Comparison of ENCODE assay signal across 1 cellular context in the genomic region with DNA sequence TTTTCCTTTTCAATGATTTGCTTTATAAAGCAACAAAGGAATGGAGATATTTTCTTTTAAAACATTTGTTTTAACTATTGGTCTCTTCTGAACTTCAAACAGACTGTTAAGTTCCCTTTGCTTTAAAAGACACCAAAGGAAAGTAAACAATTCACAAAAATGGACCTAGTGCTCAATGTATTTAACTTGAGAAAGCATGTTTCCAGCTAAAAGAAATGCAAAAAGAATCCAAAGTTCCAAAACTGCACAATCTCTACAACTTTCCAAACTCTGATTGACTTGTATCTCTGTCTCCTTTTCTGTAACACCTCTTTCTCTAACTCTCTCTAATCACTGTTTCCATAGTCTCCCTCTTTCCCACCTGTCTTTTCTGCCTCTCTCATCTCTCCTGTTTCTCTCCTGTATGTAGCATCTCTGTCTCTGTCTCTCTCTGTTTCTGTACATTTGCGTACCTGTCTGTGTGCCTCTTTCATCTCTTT.
A peak's percentile ranks its signal among the peaks of the same experiment; 100 is the strongest.
TF ChIP-seq lines count a peak whose summit lies in the region.

No MANE protein-coding gene starts in this region.

TF ChIP-seq in HepG2, 621 proteins besides CTCF, POLR2A, EP300 and RAD21 (continued from another document and continues in another):
- TF ChIP-seq, protein P1, sequence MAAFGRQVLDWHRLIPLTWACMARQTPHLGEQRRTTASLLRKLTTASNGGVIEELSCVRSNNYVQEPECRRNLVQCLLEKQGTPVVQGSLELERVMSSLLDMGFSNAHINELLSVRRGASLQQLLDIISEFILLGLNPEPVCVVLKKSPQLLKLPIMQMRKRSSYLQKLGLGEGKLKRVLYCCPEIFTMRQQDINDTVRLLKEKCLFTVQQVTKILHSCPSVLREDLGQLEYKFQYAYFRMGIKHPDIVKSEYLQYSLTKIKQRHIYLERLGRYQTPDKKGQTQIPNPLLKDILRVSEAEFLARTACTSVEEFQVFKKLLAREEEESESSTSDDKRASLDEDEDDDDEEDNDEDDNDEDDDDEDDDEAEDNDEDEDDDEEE (CRISPR knock-in tag; IDR thresholded peaks at IDR 0.05), result no peak
- TF ChIP-seq, protein P2, sequence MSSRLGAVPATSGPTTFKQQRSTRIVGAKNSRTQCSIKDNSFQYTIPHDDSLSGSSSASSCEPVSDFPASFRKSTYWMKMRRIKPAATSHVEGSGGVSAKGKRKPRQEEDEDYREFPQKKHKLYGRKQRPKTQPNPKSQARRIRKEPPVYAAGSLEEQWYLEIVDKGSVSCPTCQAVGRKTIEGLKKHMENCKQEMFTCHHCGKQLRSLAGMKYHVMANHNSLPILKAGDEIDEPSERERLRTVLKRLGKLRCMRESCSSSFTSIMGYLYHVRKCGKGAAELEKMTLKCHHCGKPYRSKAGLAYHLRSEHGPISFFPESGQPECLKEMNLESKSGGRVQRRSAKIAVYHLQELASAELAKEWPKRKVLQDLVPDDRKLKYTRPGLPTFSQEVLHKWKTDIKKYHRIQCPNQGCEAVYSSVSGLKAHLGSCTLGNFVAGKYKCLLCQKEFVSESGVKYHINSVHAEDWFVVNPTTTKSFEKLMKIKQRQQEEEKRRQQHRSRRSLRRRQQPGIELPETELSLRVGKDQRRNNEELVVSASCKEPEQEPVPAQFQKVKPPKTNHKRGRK (CRISPR knock-in tag; IDR thresholded peaks at IDR 0.05), result peak; percentile 92
- TF ChIP-seq HNRNPUL1 (IDR thresholded peaks at IDR 0.05; ENCODE audit: low read depth, low read length) (no peak), RELA (CRISPR knock-in tag; IDR thresholded peaks at IDR 0.05) (no peak), MTA3 (CRISPR knock-in tag; IDR thresholded peaks at IDR 0.05) (no peak), TOE1 (CRISPR knock-in tag; IDR thresholded peaks at IDR 0.05) (no peak), SNAPC2 (CRISPR knock-in tag; IDR thresholded peaks at IDR 0.05) (no peak), ZNF20 (CRISPR knock-in tag; IDR thresholded peaks at IDR 0.05) (no peak), SRF (IDR thresholded peaks at IDR 0.05; ENCODE audit: low read depth, low read length) (no peak), HNRNPL (IDR thresholded peaks at IDR 0.05; ENCODE audit: low read depth, low read length) (no peak), NFKB2 (CRISPR knock-in tag; IDR thresholded peaks at IDR 0.05; ENCODE audit: borderline replicate concordance) (no peak), ZNF83 (CRISPR knock-in tag; IDR thresholded peaks at IDR 0.05; ENCODE audit: borderline replicate concordance) (no peak), DNMT3B (CRISPR knock-in tag; conservative IDR thresholded peaks at IDR 0.05) (no peak), GZF1 (CRISPR knock-in tag; IDR thresholded peaks at IDR 0.05) (no peak), SIX4 (CRISPR knock-in tag; IDR thresholded peaks at IDR 0.05) (0 out of 2 replicates have a peak, but pooled peaks have one; percentile 23), ZNF30 (CRISPR knock-in tag; IDR thresholded peaks at IDR 0.05) (no peak), NR2F2 (IDR thresholded peaks at IDR 0.05; ENCODE audit: borderline replicate concordance, low read depth) (no peak), HNF4A (CRISPR knock-in tag; IDR thresholded peaks at IDR 0.05) (peak; percentile 72), POGZ (CRISPR knock-in tag; IDR thresholded peaks at IDR 0.05) (peak; percentile 36; the same call in 1 of the 2 replicates), TBX2 (CRISPR knock-in tag; IDR thresholded peaks at IDR 0.05; ENCODE audit: borderline replicate concordance) (0 out of 2 replicates have a peak, but pooled peaks have one; percentile 34), NRL (CRISPR knock-in tag; IDR thresholded peaks at IDR 0.05; ENCODE audit: borderline replicate concordance) (no peak), KLF15 (CRISPR knock-in tag; IDR thresholded peaks at IDR 0.05; ENCODE audit: borderline replicate concordance) (no peak), ZNF382 (CRISPR knock-in tag; IDR thresholded peaks at IDR 0.05; ENCODE audit: borderline replicate concordance) (no peak), ZNF101 (CRISPR knock-in tag; IDR thresholded peaks at IDR 0.05; ENCODE audit: borderline replicate concordance, low read depth) (no peak), ZNF678 (CRISPR knock-in tag; IDR thresholded peaks at IDR 0.05) (no peak), SMAD9 (CRISPR knock-in tag; IDR thresholded peaks at IDR 0.05) (no peak), TCF7 (IDR thresholded peaks at IDR 0.05; ENCODE audit: low read depth) (peak; percentile 86; the same call in 1 of the 2 replicates), GABPA (IDR thresholded peaks at IDR 0.05; ENCODE audit: low read depth, low read length) (no peak), GABPA (CRISPR knock-in tag; IDR thresholded peaks at IDR 0.05; ENCODE audit: low read depth) (no peak), ZNF652 (CRISPR knock-in tag; IDR thresholded peaks at IDR 0.05; ENCODE audit: borderline replicate concordance, low read depth) (no peak), ZKSCAN1 (IDR thresholded peaks at IDR 0.05; ENCODE audit: low read length) (no peak), RCOR2 (CRISPR knock-in tag; IDR thresholded peaks at IDR 0.05) (peak; percentile 41; the same call in 1 of the 2 replicates), HMGA1 (CRISPR knock-in tag; conservative IDR thresholded peaks at IDR 0.05) (no peak), ZNF24 (IDR thresholded peaks at IDR 0.05) (no peak), FOXA3 (CRISPR knock-in tag; IDR thresholded peaks at IDR 0.05) (peak; percentile 75), PITX1 (CRISPR knock-in tag; IDR thresholded peaks at IDR 0.05) (0 out of 2 replicates have a peak, but pooled peaks have one; percentile 18), SP140L (CRISPR knock-in tag; IDR thresholded peaks at IDR 0.05; ENCODE audit: borderline replicate concordance) (0 out of 2 replicates have a peak, but pooled peaks have one; percentile 5), GFI1 (CRISPR knock-in tag; IDR thresholded peaks at IDR 0.05; ENCODE audit: borderline replicate concordance) (peak; percentile 37), SCMH1 (CRISPR knock-in tag; IDR thresholded peaks at IDR 0.05; ENCODE audit: borderline replicate concordance) (no peak), SOX5 (CRISPR knock-in tag; IDR thresholded peaks at IDR 0.05; ENCODE audit: borderline replicate concordance) (peak; percentile 84)
- TF ChIP-seq, protein P3, sequence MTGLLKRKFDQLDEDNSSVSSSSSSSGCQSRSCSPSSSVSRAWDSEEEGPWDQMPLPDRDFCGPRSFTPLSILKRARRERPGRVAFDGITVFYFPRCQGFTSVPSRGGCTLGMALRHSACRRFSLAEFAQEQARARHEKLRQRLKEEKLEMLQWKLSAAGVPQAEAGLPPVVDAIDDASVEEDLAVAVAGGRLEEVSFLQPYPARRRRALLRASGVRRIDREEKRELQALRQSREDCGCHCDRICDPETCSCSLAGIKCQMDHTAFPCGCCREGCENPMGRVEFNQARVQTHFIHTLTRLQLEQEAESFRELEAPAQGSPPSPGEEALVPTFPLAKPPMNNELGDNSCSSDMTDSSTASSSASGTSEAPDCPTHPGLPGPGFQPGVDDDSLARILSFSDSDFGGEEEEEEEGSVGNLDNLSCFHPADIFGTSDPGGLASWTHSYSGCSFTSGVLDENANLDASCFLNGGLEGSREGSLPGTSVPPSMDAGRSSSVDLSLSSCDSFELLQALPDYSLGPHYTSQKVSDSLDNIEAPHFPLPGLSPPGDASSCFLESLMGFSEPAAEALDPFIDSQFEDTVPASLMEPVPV (CRISPR knock-in tag; IDR thresholded peaks at IDR 0.05), result no peak
- TF ChIP-seq, protein P4, sequence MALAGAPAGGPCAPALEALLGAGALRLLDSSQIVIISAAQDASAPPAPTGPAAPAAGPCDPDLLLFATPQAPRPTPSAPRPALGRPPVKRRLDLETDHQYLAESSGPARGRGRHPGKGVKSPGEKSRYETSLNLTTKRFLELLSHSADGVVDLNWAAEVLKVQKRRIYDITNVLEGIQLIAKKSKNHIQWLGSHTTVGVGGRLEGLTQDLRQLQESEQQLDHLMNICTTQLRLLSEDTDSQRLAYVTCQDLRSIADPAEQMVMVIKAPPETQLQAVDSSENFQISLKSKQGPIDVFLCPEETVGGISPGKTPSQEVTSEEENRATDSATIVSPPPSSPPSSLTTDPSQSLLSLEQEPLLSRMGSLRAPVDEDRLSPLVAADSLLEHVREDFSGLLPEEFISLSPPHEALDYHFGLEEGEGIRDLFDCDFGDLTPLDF (CRISPR knock-in tag; IDR thresholded peaks at IDR 0.05), result no peak
- TF ChIP-seq, protein P5, sequence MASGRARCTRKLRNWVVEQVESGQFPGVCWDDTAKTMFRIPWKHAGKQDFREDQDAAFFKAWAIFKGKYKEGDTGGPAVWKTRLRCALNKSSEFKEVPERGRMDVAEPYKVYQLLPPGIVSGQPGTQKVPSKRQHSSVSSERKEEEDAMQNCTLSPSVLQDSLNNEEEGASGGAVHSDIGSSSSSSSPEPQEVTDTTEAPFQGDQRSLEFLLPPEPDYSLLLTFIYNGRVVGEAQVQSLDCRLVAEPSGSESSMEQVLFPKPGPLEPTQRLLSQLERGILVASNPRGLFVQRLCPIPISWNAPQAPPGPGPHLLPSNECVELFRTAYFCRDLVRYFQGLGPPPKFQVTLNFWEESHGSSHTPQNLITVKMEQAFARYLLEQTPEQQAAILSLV (CRISPR knock-in tag; IDR thresholded peaks at IDR 0.05; ENCODE audit: borderline replicate concordance), result no peak
- TF ChIP-seq, protein P6, sequence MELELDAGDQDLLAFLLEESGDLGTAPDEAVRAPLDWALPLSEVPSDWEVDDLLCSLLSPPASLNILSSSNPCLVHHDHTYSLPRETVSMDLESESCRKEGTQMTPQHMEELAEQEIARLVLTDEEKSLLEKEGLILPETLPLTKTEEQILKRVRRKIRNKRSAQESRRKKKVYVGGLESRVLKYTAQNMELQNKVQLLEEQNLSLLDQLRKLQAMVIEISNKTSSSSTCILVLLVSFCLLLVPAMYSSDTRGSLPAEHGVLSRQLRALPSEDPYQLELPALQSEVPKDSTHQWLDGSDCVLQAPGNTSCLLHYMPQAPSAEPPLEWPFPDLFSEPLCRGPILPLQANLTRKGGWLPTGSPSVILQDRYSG (CRISPR knock-in tag; IDR thresholded peaks at IDR 0.05), result no peak
- TF ChIP-seq, protein P7, sequence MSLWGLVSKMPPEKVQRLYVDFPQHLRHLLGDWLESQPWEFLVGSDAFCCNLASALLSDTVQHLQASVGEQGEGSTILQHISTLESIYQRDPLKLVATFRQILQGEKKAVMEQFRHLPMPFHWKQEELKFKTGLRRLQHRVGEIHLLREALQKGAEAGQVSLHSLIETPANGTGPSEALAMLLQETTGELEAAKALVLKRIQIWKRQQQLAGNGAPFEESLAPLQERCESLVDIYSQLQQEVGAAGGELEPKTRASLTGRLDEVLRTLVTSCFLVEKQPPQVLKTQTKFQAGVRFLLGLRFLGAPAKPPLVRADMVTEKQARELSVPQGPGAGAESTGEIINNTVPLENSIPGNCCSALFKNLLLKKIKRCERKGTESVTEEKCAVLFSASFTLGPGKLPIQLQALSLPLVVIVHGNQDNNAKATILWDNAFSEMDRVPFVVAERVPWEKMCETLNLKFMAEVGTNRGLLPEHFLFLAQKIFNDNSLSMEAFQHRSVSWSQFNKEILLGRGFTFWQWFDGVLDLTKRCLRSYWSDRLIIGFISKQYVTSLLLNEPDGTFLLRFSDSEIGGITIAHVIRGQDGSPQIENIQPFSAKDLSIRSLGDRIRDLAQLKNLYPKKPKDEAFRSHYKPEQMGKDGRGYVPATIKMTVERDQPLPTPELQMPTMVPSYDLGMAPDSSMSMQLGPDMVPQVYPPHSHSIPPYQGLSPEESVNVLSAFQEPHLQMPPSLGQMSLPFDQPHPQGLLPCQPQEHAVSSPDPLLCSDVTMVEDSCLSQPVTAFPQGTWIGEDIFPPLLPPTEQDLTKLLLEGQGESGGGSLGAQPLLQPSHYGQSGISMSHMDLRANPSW (CRISPR knock-in tag; IDR thresholded peaks at IDR 0.05; ENCODE audit: borderline replicate concordance), result no peak
- TF ChIP-seq, protein P8, sequence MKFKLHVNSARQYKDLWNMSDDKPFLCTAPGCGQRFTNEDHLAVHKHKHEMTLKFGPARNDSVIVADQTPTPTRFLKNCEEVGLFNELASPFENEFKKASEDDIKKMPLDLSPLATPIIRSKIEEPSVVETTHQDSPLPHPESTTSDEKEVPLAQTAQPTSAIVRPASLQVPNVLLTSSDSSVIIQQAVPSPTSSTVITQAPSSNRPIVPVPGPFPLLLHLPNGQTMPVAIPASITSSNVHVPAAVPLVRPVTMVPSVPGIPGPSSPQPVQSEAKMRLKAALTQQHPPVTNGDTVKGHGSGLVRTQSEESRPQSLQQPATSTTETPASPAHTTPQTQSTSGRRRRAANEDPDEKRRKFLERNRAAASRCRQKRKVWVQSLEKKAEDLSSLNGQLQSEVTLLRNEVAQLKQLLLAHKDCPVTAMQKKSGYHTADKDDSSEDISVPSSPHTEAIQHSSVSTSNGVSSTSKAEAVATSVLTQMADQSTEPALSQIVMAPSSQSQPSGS (CRISPR knock-in tag; IDR thresholded peaks at IDR 0.05), result no peak
- TF ChIP-seq, protein P9, sequence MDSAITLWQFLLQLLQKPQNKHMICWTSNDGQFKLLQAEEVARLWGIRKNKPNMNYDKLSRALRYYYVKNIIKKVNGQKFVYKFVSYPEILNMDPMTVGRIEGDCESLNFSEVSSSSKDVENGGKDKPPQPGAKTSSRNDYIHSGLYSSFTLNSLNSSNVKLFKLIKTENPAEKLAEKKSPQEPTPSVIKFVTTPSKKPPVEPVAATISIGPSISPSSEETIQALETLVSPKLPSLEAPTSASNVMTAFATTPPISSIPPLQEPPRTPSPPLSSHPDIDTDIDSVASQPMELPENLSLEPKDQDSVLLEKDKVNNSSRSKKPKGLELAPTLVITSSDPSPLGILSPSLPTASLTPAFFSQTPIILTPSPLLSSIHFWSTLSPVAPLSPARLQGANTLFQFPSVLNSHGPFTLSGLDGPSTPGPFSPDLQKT (CRISPR knock-in tag; IDR thresholded peaks at IDR 0.05; ENCODE audit: borderline replicate concordance), result no peak
- TF ChIP-seq, protein P10, sequence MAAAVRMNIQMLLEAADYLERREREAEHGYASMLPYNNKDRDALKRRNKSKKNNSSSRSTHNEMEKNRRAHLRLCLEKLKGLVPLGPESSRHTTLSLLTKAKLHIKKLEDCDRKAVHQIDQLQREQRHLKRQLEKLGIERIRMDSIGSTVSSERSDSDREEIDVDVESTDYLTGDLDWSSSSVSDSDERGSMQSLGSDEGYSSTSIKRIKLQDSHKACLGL (CRISPR knock-in tag; IDR thresholded peaks at IDR 0.05), result no peak
- TF ChIP-seq, protein P11, sequence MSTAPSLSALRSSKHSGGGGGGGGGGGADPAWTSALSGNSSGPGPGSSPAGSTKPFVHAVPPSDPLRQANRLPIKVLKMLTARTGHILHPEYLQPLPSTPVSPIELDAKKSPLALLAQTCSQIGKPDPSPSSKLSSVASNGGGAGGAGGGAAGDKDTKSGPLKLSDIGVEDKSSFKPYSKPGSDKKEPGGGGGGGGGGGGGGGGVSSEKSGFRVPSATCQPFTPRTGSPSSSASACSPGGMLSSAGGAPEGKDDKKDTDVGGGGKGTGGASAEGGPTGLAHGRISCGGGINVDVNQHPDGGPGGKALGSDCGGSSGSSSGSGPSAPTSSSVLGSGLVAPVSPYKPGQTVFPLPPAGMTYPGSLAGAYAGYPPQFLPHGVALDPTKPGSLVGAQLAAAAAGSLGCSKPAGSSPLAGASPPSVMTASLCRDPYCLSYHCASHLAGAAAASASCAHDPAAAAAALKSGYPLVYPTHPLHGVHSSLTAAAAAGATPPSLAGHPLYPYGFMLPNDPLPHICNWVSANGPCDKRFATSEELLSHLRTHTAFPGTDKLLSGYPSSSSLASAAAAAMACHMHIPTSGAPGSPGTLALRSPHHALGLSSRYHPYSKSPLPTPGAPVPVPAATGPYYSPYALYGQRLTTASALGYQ (CRISPR knock-in tag; IDR thresholded peaks at IDR 0.05), result peak; percentile 40; the same call in 1 of the 2 replicates
